20 cellular contexts compared by ENCODE assay signal in genomic region chr12:47888127-47888819, GRCh38. TPM values are rescaled to one million over a fixed set of nuclear protein-coding genes. Genes with fewer than 3 reads are reported as not detected.
A peak's percentile ranks its signal among the peaks of the same experiment; 100 is the strongest.
DNase-seq lines count a peak whose midpoint lies in the region; ATAC-seq, FAIRE-seq and TF ChIP-seq lines count a peak whose summit lies in the region.
"Had no signal": no experiment of that assay in that cellular context is flagged by ENCODE, and none has a peak within 500 bp of the region (broad histone marks: within the 10 kb centered on the region; RNA-seq: fewer than 3 reads in every experiment).

No MANE protein-coding gene starts in this region.

- intact Hi-C loops in adrenal gland (cut with DNase I) = no loop called here

- CTCF ChIA-PET in activated CD4-positive, alpha-beta T cell treated with anti-CD3 and anti-CD28 coated beads, Interleukin-2, amount 10 ng/mL, durations not matched to agents 7 days and 5 days (lab: Charles Lee) = interaction anchor here (0.8 to 20.0 kb wide), 5 partner anchors 8 to 121 kb away, joined by 3 to 170 read pairs (median 4); partner anchors contain the start of gene VDR

- no peak for DNase-seq in activated CD4-positive, alpha-beta T cell treated with anti-CD3 and anti-CD28 coated beads, Interleukin-2, amount 10 ng/mL, durations not matched to agents 7 days and 5 days
- DNase-seq in activated CD4-positive, alpha-beta T cell treated with anti-CD3 and anti-CD28 coated beads, Interleukin-2, amount 50 U/mL, for 48 hours = no peak
- DNase-seq in HL-60 (ENCODE audit: low read depth in 1 of 2, low spot score in 1 of 2) (no peak), adrenal gland (peak in 6 of 7 donors; percentile 49 to 83 (median 62)), omental fat pad (ENCODE audit: low spot score) (no peak), frontal cortex (ENCODE audit: low spot score in 2 of 2) (no peak)
- no peak for DNase-seq in natural killer cell treated with Interleukin-12 subunit alpha and Interleukin-12 subunit beta and Interleukin-15 and Interleukin-18, amount 100 ng/mL, for 72 hours (ENCODE audit: low spot score)
- DNase-seq: activated B cell treated with CpG ODN at 0.5 μM for 24 hours; activated CD8-positive, alpha-beta memory T cell treated with anti-CD3 and anti-CD28 coated beads, Interleukin-2, amount 50 U/mL, for 4 hours; BE2C; dorsolateral prefrontal cortex; foreskin keratinocyte; sigmoid colon; T-helper 9 cell had no signal

- H3K4me3 Mint-ChIP-seq in activated CD4-positive, alpha-beta T cell treated with anti-CD3 and anti-CD28 coated beads, Interleukin-2, amount 10 ng/mL, durations not matched to agents 7 days and 5 days = no peak overlapping the region
- peak overlapping the region; percentile 72 for H3K4me3 Mint-ChIP-seq in natural killer cell treated with Interleukin-12 subunit alpha and Interleukin-12 subunit beta and Interleukin-15 and Interleukin-18, amount 100 ng/mL, for 72 hours
- H3K4me3 Mint-ChIP-seq: activated B cell treated with CpG ODN at 0.5 μM for 24 hours; memory B cell; stimulated activated memory B cell treated with anti-CD40 and anti-IgM and Interleukin-4, amounts not matched to agents 10 μg/mL and 1 μg/mL and 100 μg/mL, for 72 hours had no signal

- H3K27ac Mint-ChIP-seq in activated CD4-positive, alpha-beta T cell treated with anti-CD3 and anti-CD28 coated beads, Interleukin-2, amount 10 ng/mL, durations not matched to agents 7 days and 5 days = peak overlapping the region; percentile 92
- H3K27ac Mint-ChIP-seq in natural killer cell treated with Interleukin-12 subunit alpha and Interleukin-12 subunit beta and Interleukin-15 and Interleukin-18, amount 100 ng/mL, for 72 hours = peak overlapping the region; percentile 88 to 96
- H3K27ac Mint-ChIP-seq: activated B cell treated with CpG ODN at 0.5 μM for 24 hours had no signal

- no peak for TF ChIP-seq POLR2A in adrenal gland (IDR thresholded peaks at IDR 0.05)

- ATAC-seq in natural killer cell treated with Interleukin-12 subunit alpha and Interleukin-12 subunit beta and Interleukin-15 and Interleukin-18, amount 100 ng/mL, for 72 hours = no peak
- ATAC-seq in omental fat pad (ENCODE audit: low FRiP score) (no peak), GM19035 (IDR thresholded peaks at IDR 0.05; ENCODE audit: unreplicated experiment) (no peak)
- ATAC-seq: A549, foreskin keratinocyte, HepG2 had no signal

- POLR2A ChIA-PET in activated CD4-positive, alpha-beta T cell treated with anti-CD3 and anti-CD28 coated beads, Interleukin-2, amount 10 ng/mL, durations not matched to agents 7 days and 5 days (lab: Charles Lee) = no interaction called here

- H3K4me1 ChIP-seq in adrenal gland (replicated peaks in 1 of 2) = peaks cover 8 to 26% of the 10 kb centered on the region in 2 donors
- H3K4me1 ChIP-seq: A549, BE2C, foreskin keratinocyte, sigmoid colon had no signal

- H3K4me3 ChIP-seq in HL-60 (replicated peaks; ENCODE audit: insufficient read depth, low read length) = no peak overlapping the region
- no peak overlapping the region for H3K4me3 ChIP-seq in adrenal gland
- H3K4me3 ChIP-seq: A549, dorsolateral prefrontal cortex, sigmoid colon had no signal

- H3K27ac ChIP-seq in HL-60 (replicated peaks) (peak overlapping the region; percentile 85), adrenal gland (peak overlapping the region in 4 of 5 donors; percentile 1 to 77 (median 38))
- H3K27ac ChIP-seq: A549, dorsolateral prefrontal cortex, epithelial cell of prostate, foreskin keratinocyte, sigmoid colon had no signal

- H3K9me3 ChIP-seq in adrenal gland (replicated peaks in 1 of 3) = no peaks in the 10 kb centered on the region
- H3K9me3 ChIP-seq: A549, BE2C, sigmoid colon had no signal

- no peaks in the 10 kb centered on the region for H3K27me3 Mint-ChIP-seq in activated CD4-positive, alpha-beta T cell treated with anti-CD3 and anti-CD28 coated beads, Interleukin-2, amount 10 ng/mL, durations not matched to agents 7 days and 5 days
- peaks cover 0 to 7% of the 10 kb centered on the region in 2 donors for H3K27me3 Mint-ChIP-seq in natural killer cell treated with Interleukin-12 subunit alpha and Interleukin-12 subunit beta and Interleukin-15 and Interleukin-18, amount 100 ng/mL, for 72 hours
- H3K27me3 Mint-ChIP-seq: activated B cell treated with CpG ODN at 0.5 μM for 24 hours; stimulated activated memory B cell treated with anti-CD40 and anti-IgM and Interleukin-4, amounts not matched to agents 10 μg/mL and 1 μg/mL and 100 μg/mL, for 72 hours had no signal

- H3K27me3 ChIP-seq in HL-60 (ENCODE audit: insufficient read depth, poor library complexity, severe bottlenecking) (no peaks in the 10 kb centered on the region), adrenal gland (no peaks in the 10 kb centered on the region)
- H3K27me3 ChIP-seq: BE2C, foreskin keratinocyte, sigmoid colon had no signal

- peaks cover 83% of the 10 kb centered on the region for H3K4me1 Mint-ChIP-seq in activated CD4-positive, alpha-beta T cell treated with anti-CD3 and anti-CD28 coated beads, Interleukin-2, amount 10 ng/mL, durations not matched to agents 7 days and 5 days
- H3K4me1 Mint-ChIP-seq in natural killer cell treated with Interleukin-12 subunit alpha and Interleukin-12 subunit beta and Interleukin-15 and Interleukin-18, amount 100 ng/mL, for 72 hours (ENCODE audit: low read depth in 2 of 2) = peaks cover 47 to 48% of the 10 kb centered on the region in 2 donors

- peaks cover 6% of the 10 kb centered on the region for H3K36me3 Mint-ChIP-seq in activated CD4-positive, alpha-beta T cell treated with anti-CD3 and anti-CD28 coated beads, Interleukin-2, amount 10 ng/mL, durations not matched to agents 7 days and 5 days (ENCODE audit: low read depth)
- peaks cover 5% of the 10 kb centered on the region for H3K36me3 Mint-ChIP-seq in natural killer cell treated with Interleukin-12 subunit alpha and Interleukin-12 subunit beta and Interleukin-15 and Interleukin-18, amount 100 ng/mL, for 72 hours
- H3K36me3 Mint-ChIP-seq: memory B cell had no signal

- H3K9me3 Mint-ChIP-seq in activated CD4-positive, alpha-beta T cell treated with anti-CD3 and anti-CD28 coated beads, Interleukin-2, amount 10 ng/mL, durations not matched to agents 7 days and 5 days = no peaks in the 10 kb centered on the region
- no peaks in the 10 kb centered on the region for H3K9me3 Mint-ChIP-seq in natural killer cell treated with Interleukin-12 subunit alpha and Interleukin-12 subunit beta and Interleukin-15 and Interleukin-18, amount 100 ng/mL, for 72 hours
- H3K9me3 Mint-ChIP-seq: activated B cell treated with CpG ODN at 0.5 μM for 24 hours; memory B cell; stimulated activated memory B cell treated with anti-CD40 and anti-IgM and Interleukin-4, amounts not matched to agents 10 μg/mL and 1 μg/mL and 100 μg/mL, for 72 hours had no signal

- FAIRE-seq in frontal cortex (lab: Jason Lieb, UNC) = no peak
- FAIRE-seq: A549, HepG2 had no signal

- no peaks in the 10 kb centered on the region for H3K36me3 ChIP-seq in adrenal gland (replicated peaks in 1 of 2)
- H3K36me3 ChIP-seq: BE2C, sigmoid colon had no signal

- TF ChIP-seq CTCF in HL-60 (IDR thresholded peaks at IDR 0.05; ENCODE audit: insufficient read depth, low read length) = no peak
- TF ChIP-seq CTCF in adrenal gland (IDR thresholded peaks at IDR 0.05) = no peak
- TF ChIP-seq CTCF in omental fat pad (IDR thresholded peaks at IDR 0.05) = no peak

- WGBS in adrenal gland, 4 donors = 65 to 79% (median 71%) methylated on average over 10 of the region's 10 CpGs

RNA-seq across cellular contexts. Expression of gene VDR, which starts 16.5 kb away (rescaled TPM):
- total RNA-seq in activated CD4-positive, alpha-beta T cell treated with anti-CD3 and anti-CD28 coated beads, Interleukin-2, amount 10 ng/mL, durations not matched to agents 7 days and 5 days = 10 to 100 TPM; 16.4 to 17.3 TPM
- total RNA-seq in adrenal gland (10 to 100 TPM in 7 of 8 donors, 1 to 10 TPM in 1; 6.9 to 80.1 (median 19.7) TPM), omental fat pad (1 to 10 TPM; 2.8 to 10.0 (median 6.3) TPM), frontal cortex (not detected)
- 10 to 100 TPM in 2 of 3 donors, 1 to 10 TPM in 1; 7.5 to 64.7 (median 15.8) TPM for polyA plus RNA-seq in adrenal gland
- 10 to 100 TPM; 12.0 to 23.0 TPM for total RNA-seq in natural killer cell treated with Interleukin-12 subunit alpha and Interleukin-12 subunit beta and Interleukin-15 and Interleukin-18, amount 100 ng/mL, for 72 hours

Comparison
In these comparisons a context has a peak if more than half of its experiments do, and no peak if none do; other contexts are left out.
1. DNase-seq: peak in adrenal gland (6 of 7); none in activated CD4-positive, alpha-beta T cell treated with anti-CD3 and anti-CD28 coated beads, Interleukin-2, amount 10 ng/mL, durations not matched to agents 7 days and 5 days (single experiment), activated CD4-positive, alpha-beta T cell treated with anti-CD3 and anti-CD28 coated beads, Interleukin-2, amount 50 U/mL, for 48 hours (0 of 2), HL-60 (0 of 2), natural killer cell treated with Interleukin-12 subunit alpha and Interleukin-12 subunit beta and Interleukin-15 and Interleukin-18, amount 100 ng/mL, for 72 hours (single experiment), omental fat pad (single experiment) and frontal cortex (0 of 2).